Comparison of ENCODE assay signal across 8 cellular contexts in the genomic region with DNA sequence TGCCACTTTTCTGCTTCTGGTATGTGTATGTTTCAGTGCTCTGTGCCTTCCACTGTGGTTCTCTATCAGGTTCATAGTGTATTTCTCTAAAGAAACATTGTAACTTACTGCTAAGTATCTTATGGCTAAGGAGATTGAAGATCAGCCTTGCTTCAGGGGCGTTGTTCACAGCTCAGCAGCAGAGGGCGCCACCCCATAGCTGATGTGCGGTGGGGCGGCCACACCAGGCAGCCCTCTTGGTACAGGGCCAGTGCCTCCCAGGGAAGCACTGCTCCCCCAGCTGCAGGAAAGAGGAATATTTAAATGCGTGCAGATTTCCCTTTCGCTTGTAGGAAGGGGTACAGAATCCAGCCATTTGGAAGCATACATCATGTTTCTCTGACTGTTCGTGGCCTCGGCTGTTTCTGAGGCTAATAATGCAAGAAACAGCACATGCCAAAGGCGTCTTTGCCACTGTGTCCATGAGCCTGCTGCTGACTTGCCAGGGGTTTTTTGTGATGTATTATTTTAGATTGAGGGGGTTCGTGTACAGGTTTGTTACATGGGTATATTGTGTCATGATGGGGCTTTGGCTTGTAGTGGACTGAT.
DNase-seq lines count a peak whose midpoint lies in the region; ATAC-seq and TF ChIP-seq lines count a peak whose summit lies in the region.
"Not testable (repeated sequence)": the region's sequence is repeated elsewhere in the genome, so short reads cannot be mapped to it uniquely, and the experiment has no call there.

No MANE protein-coding gene starts in this region.

- peak; percentile 95 for TF ChIP-seq CTCF in neural cell (IDR thresholded peaks at IDR 0.05; ENCODE audit: poor library complexity, severe bottlenecking)

- H3K79me2 ChIP-seq in neural cell (replicated peaks; ENCODE audit: insufficient read depth, low read length) = not testable (repeated sequence)

- H3K4me2 ChIP-seq in neural cell (ENCODE audit: low read length) = not testable (repeated sequence)

- not testable (repeated sequence) for H3K9me3 ChIP-seq in neural cell (ENCODE audit: low read length)

- not testable (repeated sequence) for H3K27ac ChIP-seq in neural cell (ENCODE audit: low read length)

- H2AFZ ChIP-seq in neural cell (ENCODE audit: low read depth, low read length) = not testable (repeated sequence)

- H3K4me3 ChIP-seq in neural cell (ENCODE audit: low read length) = not testable (repeated sequence)

- not testable (repeated sequence) for H3K36me3 Mint-ChIP-seq in activated naive CD4-positive, alpha-beta T cell treated with anti-CD3 and anti-CD28 coated beads, Interleukin-2, amount 50 U/mL, for 72 hours

- H3K9me3 Mint-ChIP-seq in activated naive CD4-positive, alpha-beta T cell treated with anti-CD3 and anti-CD28 coated beads, Interleukin-2, amount 50 U/mL, for 72 hours = not testable (repeated sequence)

- peak; percentile 87 for TF ChIP-seq RAD21 in neural cell (conservative IDR thresholded peaks at IDR 0.05)

- peak; percentile 1 for DNase-seq in DMS114 treated with DMSO at 0.1 percent for 48 hours (lab: John Stamatoyannopoulos, UW; ENCODE audit: unreplicated experiment)
- DNase-seq in NCI-H2171 (lab: John Stamatoyannopoulos, UW) = peak; percentile 24
- peak; percentile 51 for DNase-seq in T-helper 9 cell
- peak; percentile 65 to 79 for DNase-seq in activated naive CD4-positive, alpha-beta T cell treated with anti-CD3 and anti-CD28 coated beads, Interleukin-2, amount 50 U/mL, for 72 hours (ENCODE audit: low spot score in 2 of 2)
- DNase-seq in foreskin melanocyte = peak; percentile 53
- peak; percentile 43 to 48 for DNase-seq in stimulated activated CD8-positive, alpha-beta memory T cell treated with anti-CD3 and anti-CD28 coated beads, Interleukin-7, amount 100 ng/mL, for 1 hour (ENCODE audit: low read depth in 2 of 2)

- not testable (repeated sequence) for TF ChIP-seq EP300 in neural cell (conservative IDR thresholded peaks at IDR 0.05; ENCODE audit: poor library complexity, severe bottlenecking)

- H3K9ac ChIP-seq in neural cell (ENCODE audit: low read length) = not testable (repeated sequence)

- not testable (repeated sequence) for H3K36me3 ChIP-seq in neural cell (ENCODE audit: insufficient read depth, low read length)

- H4K20me1 ChIP-seq in neural cell (ENCODE audit: insufficient read depth) = not testable (repeated sequence)

- H3F3A ChIP-seq in neural cell (ENCODE audit: insufficient read depth, low read length, poor library complexity, severe bottlenecking) = not testable (repeated sequence)

- peak overlapping the region in 1 of 2 donors; percentile 1 for H3K27ac Mint-ChIP-seq in activated naive CD4-positive, alpha-beta T cell treated with anti-CD3 and anti-CD28 coated beads, Interleukin-2, amount 50 U/mL, for 72 hours

- not testable (repeated sequence) for H3K9me2 ChIP-seq in neural cell (ENCODE audit: insufficient read depth, low read length)

- not testable (repeated sequence) for H3K27me3 ChIP-seq in neural cell (ENCODE audit: insufficient read depth, low read depth, low read length)

- peak; percentile 56 for ATAC-seq in HG02642 (IDR thresholded peaks at IDR 0.05; ENCODE audit: poor library complexity, unreplicated experiment)
- peak; percentile 56 to 64 for ATAC-seq in activated naive CD4-positive, alpha-beta T cell treated with anti-CD3 and anti-CD28 coated beads, Interleukin-2, amount 50 U/mL, for 72 hours

TF ChIP-seq in neural cell, 6 proteins besides CTCF, POLR2A, EP300 and RAD21:
- peak; percentile 96 for TF ChIP-seq SMC3 (conservative IDR thresholded peaks at IDR 0.05; ENCODE audit: poor library complexity)

Comparison
In these comparisons a context has a peak if more than half of its experiments do, and no peak if none do; other contexts are left out.
1. DNase-seq: peak in every context shown above with its lines; median percentile 72 in activated naive CD4-positive, alpha-beta T cell treated with anti-CD3 and anti-CD28 coated beads, Interleukin-2, amount 50 U/mL, for 72 hours; 53 in foreskin melanocyte; 51 in T-helper 9 cell; 46 in stimulated activated CD8-positive, alpha-beta memory T cell treated with anti-CD3 and anti-CD28 coated beads, Interleukin-7, amount 100 ng/mL, for 1 hour; 24 in NCI-H2171; 1 in DMS114 treated with DMSO at 0.1 percent for 48 hours.